In genomic region chr5:163505049-163505474, GRCh38 we compare ENCODE assay signal across 8 cellular contexts. TPM values are rescaled to one million over a fixed set of nuclear protein-coding genes. Genes with fewer than 3 reads are reported as not detected.
DNase-seq lines count a peak whose midpoint lies in the region; ATAC-seq and TF ChIP-seq lines count a peak whose summit lies in the region.

No MANE protein-coding gene starts in this region.

- peaks cover 41% of the 10 kb centered on the region for H3F3A ChIP-seq in MM.1S (ENCODE audit: insufficient read depth, low read length)

- H2AFZ ChIP-seq in MM.1S (ENCODE audit: low read length) (peak overlapping the region; percentile 74; the same call in 1 of the 2 replicates), neuron (ENCODE audit: low read depth, low read length) (peak overlapping the region; percentile 70)

- TF ChIP-seq CTCF in MM.1S (IDR thresholded peaks at IDR 0.05; ENCODE audit: low read length) = no peak

- H3K4me3 ChIP-seq in MM.1S (ENCODE audit: low read length) (peak overlapping the region; percentile 84), endocrine pancreas (ENCODE audit: control insufficient read depth, insufficient read depth, low read length) (peak overlapping the region; percentile 83), neuron (ENCODE audit: low read length) (peak overlapping the region; percentile 68)

- 0 out of 2 replicates have a peak, but pooled peaks cover 4% of the 10 kb centered on the region for H4K20me1 ChIP-seq in MM.1S (ENCODE audit: insufficient read depth, low read length)

- no peaks in the 10 kb centered on the region for H3K36me3 ChIP-seq in MM.1S (replicated peaks; ENCODE audit: insufficient read depth, low read length)
- H3K36me3 ChIP-seq in endocrine pancreas (ENCODE audit: control insufficient read depth, insufficient read depth, low read length) = no peaks in the 10 kb centered on the region
- peaks cover 6% of the 10 kb centered on the region for H3K36me3 ChIP-seq in neuron (ENCODE audit: insufficient read depth, low read length)

- H3K79me2 ChIP-seq in MM.1S (ENCODE audit: low read length) = peaks cover 42% of the 10 kb centered on the region

- peaks cover 12% of the 10 kb centered on the region; the same call in 1 of the 2 replicates for H3K4me1 ChIP-seq in MM.1S (ENCODE audit: low read length)
- H3K4me1 ChIP-seq in endocrine pancreas (ENCODE audit: control insufficient read depth, insufficient read depth, low read length) = peaks cover 17% of the 10 kb centered on the region
- H3K4me1 ChIP-seq in neuron (ENCODE audit: insufficient read depth, low read length) = peaks cover 20% of the 10 kb centered on the region

- peak overlapping the region; percentile 76 for H3K4me2 ChIP-seq in MM.1S (ENCODE audit: low read depth, low read length)

- H3K9me2 ChIP-seq in MM.1S (replicated peaks; ENCODE audit: insufficient read depth, low read length) = no peaks in the 10 kb centered on the region

- H3K9ac ChIP-seq in MM.1S (ENCODE audit: low read length) (peak overlapping the region; percentile 94), endocrine pancreas (ENCODE audit: control insufficient read depth, insufficient read depth, low read length) (peak overlapping the region; percentile 33)

- H3K9me3 ChIP-seq in MM.1S (replicated peaks; ENCODE audit: insufficient read depth, low read length) (no peaks in the 10 kb centered on the region), endocrine pancreas (ENCODE audit: control insufficient read depth, low read length) (no peaks in the 10 kb centered on the region), neuron (ENCODE audit: low read length) (no peaks in the 10 kb centered on the region)

- H3K27me3 ChIP-seq in MM.1S (replicated peaks; ENCODE audit: insufficient read depth, low read length) (no peaks in the 10 kb centered on the region), endocrine pancreas (ENCODE audit: control insufficient read depth, insufficient read depth, low read length) (no peaks in the 10 kb centered on the region), neuron (ENCODE audit: insufficient read depth, low read length) (no peaks in the 10 kb centered on the region)

- peak overlapping the region; percentile 98 for H3K27ac ChIP-seq in MM.1S (ENCODE audit: low read length)

- DNase-seq in MM.1S (no peak), occipital lobe (lab: John Stamatoyannopoulos, UW) (no peak)
- DNase-seq in activated CD4-positive, alpha-beta T cell treated with anti-CD3 and anti-CD28 coated beads for 48 hours = no peak

- ATAC-seq in GM18511 (IDR thresholded peaks at IDR 0.05; ENCODE audit: unreplicated experiment) = peak; percentile 12
- ATAC-seq in esophagus mucosa = no peak
- ATAC-seq in GM18858 (IDR thresholded peaks at IDR 0.05; ENCODE audit: unreplicated experiment) = no peak

RNA-seq across cellular contexts. Expression of gene MAT2B, which starts 0.4 kb away (rescaled TPM):
- total RNA-seq in occipital lobe (47.7 TPM), esophagus mucosa (32.5 TPM)

RNA-seq across cellular contexts. Expression of gene HMMR, which starts 44.6 kb away (rescaled TPM):
- total RNA-seq in occipital lobe (3.0 TPM), esophagus mucosa (9.8 TPM)

RNA-seq across cellular contexts. Expression of gene NUDCD2, which starts 45.2 kb away (rescaled TPM):
- total RNA-seq in occipital lobe (25.1 TPM), esophagus mucosa (27.7 TPM)
